ENCODE assay signal across 13 cellular contexts in the genomic region with DNA sequence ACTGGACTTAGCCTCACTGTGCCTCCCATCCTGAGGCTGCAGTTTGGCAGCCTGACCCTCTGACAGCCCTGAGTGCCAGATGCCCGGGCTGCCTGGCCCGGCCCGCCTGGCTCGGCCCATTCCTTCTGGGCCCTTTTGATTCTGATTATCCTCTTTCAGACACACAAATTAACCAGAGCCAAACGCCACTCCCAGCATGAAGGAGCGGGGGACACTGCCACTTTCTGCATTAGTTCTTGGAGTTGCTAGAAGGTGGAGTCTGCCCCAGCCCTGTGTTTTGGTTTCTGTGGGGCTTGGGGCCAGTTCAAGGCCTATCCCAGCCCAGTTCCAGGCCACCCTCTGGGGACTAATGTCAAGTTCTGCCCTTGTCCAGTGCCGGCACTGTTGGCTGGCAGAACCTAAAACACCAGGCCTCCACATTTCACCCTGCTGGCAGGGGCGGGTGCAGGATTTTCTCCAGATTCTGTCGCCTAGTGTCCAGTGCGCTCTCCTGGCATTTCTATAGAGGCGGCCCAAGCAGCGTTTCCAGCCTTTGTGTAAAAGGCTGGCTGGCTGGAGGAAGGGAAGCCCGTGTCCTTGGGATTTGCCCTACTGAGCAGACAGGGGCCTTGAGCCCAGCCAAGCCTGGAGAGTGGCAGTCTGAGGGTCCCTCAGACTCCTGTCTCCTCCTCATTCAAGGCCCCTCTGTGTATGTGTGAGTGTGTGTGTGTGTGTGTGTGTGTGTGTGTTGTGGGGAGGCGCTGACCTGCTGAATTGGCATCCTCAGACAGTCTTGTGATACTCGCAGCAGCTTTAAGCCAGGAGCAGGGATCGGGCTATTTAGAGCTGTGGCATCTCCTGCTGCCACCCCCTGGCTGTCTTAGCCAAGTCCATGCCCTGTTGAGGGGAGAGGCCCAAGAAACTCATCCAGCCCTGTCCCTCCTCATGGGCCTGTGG. TPM values are rescaled to one million over a fixed set of nuclear protein-coding genes. Genes with fewer than 3 reads are reported as not detected.
DNase-seq lines count a peak whose midpoint lies in the region; ATAC-seq and TF ChIP-seq lines count a peak whose summit lies in the region.
"Had no signal": no experiment of that assay in that cellular context is flagged by ENCODE, and none has a peak within 500 bp of the region (broad histone marks: within the 10 kb centered on the region; RNA-seq: fewer than 3 reads in every experiment).

No MANE protein-coding gene starts in this region.

- H3K4me3 ChIP-seq in AG10803 (ENCODE audit: low read length) (no peak overlapping the region), WERI-Rb-1 (ENCODE audit: low read depth, low read length) (no peak overlapping the region)
- H3K4me3 ChIP-seq: MG63 had no signal

- no peaks in the 10 kb centered on the region for H3K9me3 ChIP-seq in WERI-Rb-1 (ENCODE audit: severe bottlenecking)
- H3K9me3 ChIP-seq: MG63 had no signal

- peak; percentile 74 for DNase-seq in AG10803 (ENCODE audit: low read depth)
- no peak for DNase-seq in WERI-Rb-1
- DNase-seq in head of caudate nucleus = peak in 23 of 42 donors; percentile 8 to 59 (median 43)
- peak in 7 of 10 donors; percentile 26 to 90 (median 51) for DNase-seq in posterior cingulate gyrus
- no peak for DNase-seq in activated T-cell treated with anti-CD3 and anti-CD28 coated beads, Interleukin-2, amount 50 U/mL, for 48 hours
- DNase-seq in natural killer cell treated with Interleukin-12 subunit alpha and Interleukin-12 subunit beta and Interleukin-15 and Interleukin-18, amount 100 ng/mL, for 72 hours (ENCODE audit: low spot score) = no peak
- no peak for DNase-seq in GOT3 (lab: John Stamatoyannopoulos, UW)
- DNase-seq: AML-193, mesendoderm, MG63, NCI-H82 had no signal

- peaks cover 37% of the 10 kb centered on the region for H3K36me3 ChIP-seq in WERI-Rb-1

- no peaks in the 10 kb centered on the region for H3K27me3 ChIP-seq in WERI-Rb-1 (ENCODE audit: insufficient read depth, low read depth, severe bottlenecking)
- H3K27me3 ChIP-seq: MG63 had no signal

- H3K27me3 Mint-ChIP-seq in natural killer cell treated with Interleukin-12 subunit alpha and Interleukin-12 subunit beta and Interleukin-15 and Interleukin-18, amount 100 ng/mL, for 72 hours = peaks cover 0 to 3% of the 10 kb centered on the region in 2 donors

- no peak for ATAC-seq in HG02938 (IDR thresholded peaks at IDR 0.05; ENCODE audit: unreplicated experiment)
- no peak for ATAC-seq in natural killer cell treated with Interleukin-12 subunit alpha and Interleukin-12 subunit beta and Interleukin-15 and Interleukin-18, amount 100 ng/mL, for 72 hours

- H3K36me3 Mint-ChIP-seq in natural killer cell treated with Interleukin-12 subunit alpha and Interleukin-12 subunit beta and Interleukin-15 and Interleukin-18, amount 100 ng/mL, for 72 hours = no peaks in the 10 kb centered on the region

- TF ChIP-seq CTCF in AG10803 (conservative IDR thresholded peaks at IDR 0.05; ENCODE audit: low read length) (no peak), WERI-Rb-1 (IDR thresholded peaks at IDR 0.05; ENCODE audit: low read depth, low read length) (0 out of 2 replicates have a peak, but pooled peaks have one; percentile 18)

- intact Hi-C loops in head of caudate nucleus (cut with DNase I) (no loop called here), posterior cingulate gyrus (cut with DNase I) (no loop called here)

- H3K4me1 Mint-ChIP-seq in natural killer cell treated with Interleukin-12 subunit alpha and Interleukin-12 subunit beta and Interleukin-15 and Interleukin-18, amount 100 ng/mL, for 72 hours (ENCODE audit: low read depth in 2 of 2) = peaks cover 0 to 7% of the 10 kb centered on the region in 2 donors

- no peak overlapping the region; the same call in 1 of the 2 replicates for H3K27ac ChIP-seq in WERI-Rb-1
- H3K27ac ChIP-seq: VCaP had no signal

- H3K4me3 Mint-ChIP-seq in natural killer cell treated with Interleukin-12 subunit alpha and Interleukin-12 subunit beta and Interleukin-15 and Interleukin-18, amount 100 ng/mL, for 72 hours = no peak overlapping the region

- no peak overlapping the region for H3K27ac Mint-ChIP-seq in natural killer cell treated with Interleukin-12 subunit alpha and Interleukin-12 subunit beta and Interleukin-15 and Interleukin-18, amount 100 ng/mL, for 72 hours

- H3K9me3 Mint-ChIP-seq in natural killer cell treated with Interleukin-12 subunit alpha and Interleukin-12 subunit beta and Interleukin-15 and Interleukin-18, amount 100 ng/mL, for 72 hours = no peaks in the 10 kb centered on the region

RNA-seq across cellular contexts. Expression of a gene that starts 21.4 kb away (rescaled TPM):
- 1 to 10 TPM; 2.7 to 5.9 TPM for total RNA-seq in natural killer cell treated with Interleukin-12 subunit alpha and Interleukin-12 subunit beta and Interleukin-15 and Interleukin-18, amount 100 ng/mL, for 72 hours

RNA-seq across cellular contexts. Expression of a gene that starts 24.5 kb away (rescaled TPM):
- 10 to 100 TPM in 1 of 2 donors, 1 to 10 TPM in 1; 8.3 to 14.8 TPM for total RNA-seq in natural killer cell treated with Interleukin-12 subunit alpha and Interleukin-12 subunit beta and Interleukin-15 and Interleukin-18, amount 100 ng/mL, for 72 hours

RNA-seq across cellular contexts. Expression of a gene that starts 37.3 kb away (rescaled TPM):
- total RNA-seq in natural killer cell treated with Interleukin-12 subunit alpha and Interleukin-12 subunit beta and Interleukin-15 and Interleukin-18, amount 100 ng/mL, for 72 hours = 10 to 100 TPM; 48.0 to 66.9 TPM

RNA-seq across cellular contexts. Expression of a gene that starts 49.8 kb away (rescaled TPM):
- total RNA-seq in natural killer cell treated with Interleukin-12 subunit alpha and Interleukin-12 subunit beta and Interleukin-15 and Interleukin-18, amount 100 ng/mL, for 72 hours = 100 to 1,000 TPM; 147 to 161 TPM

RNA-seq across cellular contexts. Expression of a gene that starts 50.7 kb away (rescaled TPM):
- total RNA-seq in natural killer cell treated with Interleukin-12 subunit alpha and Interleukin-12 subunit beta and Interleukin-15 and Interleukin-18, amount 100 ng/mL, for 72 hours = 10 to 100 TPM in 1 of 2 donors, 1 to 10 TPM in 1; 6.1 to 10.7 TPM

Comparison
In these comparisons a context has a peak if more than half of its experiments do, and no peak if none do; other contexts are left out.
1. DNase-seq: peak in AG10803 (single experiment), head of caudate nucleus (23 of 42) and posterior cingulate gyrus (7 of 10); none in WERI-Rb-1 (single experiment), activated T-cell treated with anti-CD3 and anti-CD28 coated beads, Interleukin-2, amount 50 U/mL, for 48 hours (0 of 2), natural killer cell treated with Interleukin-12 subunit alpha and Interleukin-12 subunit beta and Interleukin-15 and Interleukin-18, amount 100 ng/mL, for 72 hours (single experiment) and GOT3 (single experiment).